15 cellular contexts compared by ENCODE assay signal in the genomic region with DNA sequence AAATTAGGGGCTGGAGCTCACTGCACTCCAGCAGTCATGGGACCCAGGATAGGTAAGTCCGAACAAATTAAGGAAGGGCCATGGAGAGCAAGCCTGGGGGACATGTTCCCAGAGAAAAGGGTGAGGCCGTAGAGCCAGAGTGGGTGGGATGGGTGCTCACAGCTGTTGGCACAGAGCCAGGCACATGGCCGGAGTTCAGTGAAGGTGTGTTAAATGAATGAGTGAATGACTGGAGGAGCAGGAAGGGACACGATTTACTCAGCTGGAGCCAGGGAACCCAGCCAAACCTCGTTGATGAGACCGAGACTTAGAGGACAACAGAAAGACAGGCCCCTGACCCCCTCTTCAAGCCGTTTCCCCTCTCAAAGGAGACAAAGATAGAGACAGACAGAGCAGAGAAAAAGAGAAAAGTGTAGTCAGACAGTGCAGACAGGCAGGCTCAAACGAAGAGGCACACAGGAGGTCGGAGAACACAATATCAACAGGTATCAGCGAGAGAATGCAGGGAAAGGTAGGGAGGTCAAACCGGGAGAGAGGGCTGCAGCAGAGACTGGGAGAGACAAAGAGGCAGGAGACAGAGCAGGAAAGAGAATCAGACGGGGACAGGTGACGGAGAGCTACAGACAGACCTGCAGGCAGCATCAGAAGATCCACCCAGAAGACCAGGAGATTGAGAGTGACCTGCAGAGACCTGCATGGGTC. TPM values are rescaled to one million over a fixed set of nuclear protein-coding genes. Genes with fewer than 3 reads are reported as not detected.
A peak's percentile ranks its signal among the peaks of the same experiment; 100 is the strongest.
DNase-seq lines count a peak whose midpoint lies in the region; ATAC-seq and TF ChIP-seq lines count a peak whose summit lies in the region.
"Had no signal": no experiment of that assay in that cellular context is flagged by ENCODE, and none has a peak within 500 bp of the region (broad histone marks: within the 10 kb centered on the region; RNA-seq: fewer than 3 reads in every experiment).

No MANE protein-coding gene starts in this region.

- peak overlapping the region in 14 of 21 experiments; percentile 4 to 70 (median 50) for H3K27ac ChIP-seq in skin epidermis
- H3K27ac ChIP-seq: prostate gland had no signal

- ATAC-seq in left colon (peak; percentile 73), HG03571 (IDR thresholded peaks at IDR 0.05; ENCODE audit: unreplicated experiment) (no peak)
- ATAC-seq: GM23338; stimulated activated naive CD8-positive, alpha-beta T cell treated with anti-CD3 and anti-CD28 coated beads, Interleukin-15, Interleukin-2, amounts not matched to agents 100 U/mL and 50 U/mL, for 24 hours had no signal

- no peak overlapping the region for H3K4me3 Mint-ChIP-seq in osteocyte (ENCODE audit: unreplicated experiment)
- H3K4me3 Mint-ChIP-seq: GM23338 had no signal

- intact Hi-C loops in left colon (cut with DNase I, micrococcal nuclease): no loop called here

- DNase-seq in HT-29 (ENCODE audit: low spot score) (peak; percentile 40), SHP77 treated with DMSO at 0.1 percent for 48 hours (lab: John Stamatoyannopoulos, UW) (peak; percentile 49), left colon (peak; percentile 89 to 90), H7 (no peak), osteocyte (ENCODE audit: extremely low spot score, unreplicated experiment) (no peak), GM19240 (ENCODE audit: insufficient read length, low spot score) (no peak)
- DNase-seq: activated T-cell treated with anti-CD3 and anti-CD28 coated beads, Interleukin-2, amount 50 U/mL, for 48 hours; effector CD8-positive, alpha-beta T cell; GF-D8; stimulated activated naive CD8-positive, alpha-beta T cell treated with anti-CD3 and anti-CD28 coated beads, Interleukin-15, Interleukin-2, amounts not matched to agents 100 U/mL and 50 U/mL, for 24 hours had no signal

- H3K27ac Mint-ChIP-seq in osteocyte (ENCODE audit: unreplicated experiment): no peak overlapping the region
- H3K27ac Mint-ChIP-seq: GM23338 had no signal

- peak overlapping the region in 5 of 7 experiments; percentile 19 to 36 (median 22) for H3K4me3 ChIP-seq in skin epidermis
- H3K4me3 ChIP-seq in H7 (ENCODE audit: insufficient read depth, low read depth, low read length): no peak overlapping the region
- H3K4me3 ChIP-seq: GM23338 had no signal

- no peaks in the 10 kb centered on the region for H3K9me3 Mint-ChIP-seq in osteocyte (ENCODE audit: unreplicated experiment)
- H3K9me3 Mint-ChIP-seq: GM23338 had no signal

- H3K36me3 ChIP-seq in H7 (replicated peaks; ENCODE audit: control insufficient read depth, insufficient read depth, low read length): no peaks in the 10 kb centered on the region
- H3K36me3 ChIP-seq: prostate gland had no signal

- peaks cover 2% of the 10 kb centered on the region for H3K36me3 Mint-ChIP-seq in osteocyte (ENCODE audit: unreplicated experiment)

- H3K27me3 ChIP-seq in H7 (ENCODE audit: control insufficient read depth, insufficient read depth, low read length): no peaks in the 10 kb centered on the region

- H3K4me1 Mint-ChIP-seq in osteocyte (ENCODE audit: unreplicated experiment): no peaks in the 10 kb centered on the region
- H3K4me1 Mint-ChIP-seq: GM23338 had no signal

- TF ChIP-seq CTCF in osteocyte (IDR thresholded peaks at IDR 0.05): no peak

- H3K27me3 Mint-ChIP-seq in osteocyte (ENCODE audit: unreplicated experiment): peaks cover 42% of the 10 kb centered on the region

RNA-seq across cellular contexts. Expression of gene SLCO2B1, which starts 0.6 kb away (rescaled TPM):
- total RNA-seq in HT-29 (2014; rRNA removed; shearing (Covaris generic)): 0.55 and 1.9 TPM in 2 replicates
- total RNA-seq in left colon (10 to 100 TPM; 65.9 to 71.5 TPM), osteocyte (0.18 and 0.54 TPM in 2 replicates)
- 0.07 TPM in 1 of 2 replicates, not detected in the other for total RNA-seq in H7 (2014; rRNA removed; shearing (Covaris generic))
- total RNA-seq: GM23338 had no signal

RNA-seq across cellular contexts. Expression of gene OR2AT4, which starts 54.8 kb away (rescaled TPM):
- total RNA-seq in HT-29 (2014; rRNA removed; shearing (Covaris generic)): not detected in 2 replicates
- total RNA-seq in left colon (not detected), osteocyte (not detected in 2 replicates)
- total RNA-seq in H7 (2014; rRNA removed; shearing (Covaris generic)): not detected in 2 replicates
- total RNA-seq: GM23338, lung microvascular endothelial cell had no signal

Comparison
In these comparisons a context has a peak if more than half of its experiments do, and no peak if none do; other contexts are left out.
1. DNase-seq: peak in HT-29 (single experiment), SHP77 treated with DMSO at 0.1 percent for 48 hours (single experiment) and left colon (2 of 2); none in H7 (single experiment), osteocyte (single experiment) and GM19240 (single experiment).
2. RNA of gene SLCO2B1, which starts 0.6 kb away (total RNA-seq): 65.9 to 71.5 TPM in left colon; 0.55 to 1.9 TPM in HT-29, 0.18 to 0.54 TPM in osteocyte and 0.07 TPM in H7; every median in the first group is over 10 times any median in the second.